10 cellular contexts compared by ENCODE assay signal in genomic region chr17:49456172-49456965, GRCh38. TPM values are rescaled to one million over a fixed set of nuclear protein-coding genes. Genes with fewer than 3 reads are reported as not detected.
DNase-seq lines count a peak whose midpoint lies in the region; ATAC-seq, FAIRE-seq and TF ChIP-seq lines count a peak whose summit lies in the region.
"Had no signal": no experiment of that assay in that cellular context is flagged by ENCODE, and none has a peak within 500 bp of the region (broad histone marks: within the 10 kb centered on the region; RNA-seq: fewer than 3 reads in every experiment).

No MANE protein-coding gene starts in this region.

- no peak overlapping the region for H3K4me3 ChIP-seq in K562

- H3K4me3 Mint-ChIP-seq in nephron: peak overlapping the region in 1 of 3 experiments; percentile 17
- H3K4me3 Mint-ChIP-seq: naive thymus-derived CD4-positive, alpha-beta T cell had no signal

- H3K79me2 ChIP-seq in K562 (ENCODE audit: control insufficient read depth, insufficient read depth, low read length): no peaks in the 10 kb centered on the region

- TF ChIP-seq POLR2A in K562 (conservative IDR thresholded peaks at IDR 0.05): no peak

- TF ChIP-seq EP300 in K562 (IDR thresholded peaks at IDR 0.05; ENCODE audit: low read length): no peak

- H3K27ac ChIP-seq in K562 (ENCODE audit: extremely low read depth, low read depth, low read length): no peak overlapping the region

- TF ChIP-seq RAD21 in K562 (CRISPR knock-in tag; conservative IDR thresholded peaks at IDR 0.05 in 1 of 2, IDR thresholded peaks at IDR 0.05 in 1 of 2): no peak

- H3K9me3 ChIP-seq in K562 (replicated peaks; ENCODE audit: control insufficient read depth, insufficient read depth, low read depth, low read length): no peaks in the 10 kb centered on the region

- intact Hi-C loops in K562 (cut with micrococcal nuclease): no loop called here

- no peaks in the 10 kb centered on the region for H3K9me3 Mint-ChIP-seq in nephron
- H3K9me3 Mint-ChIP-seq: naive thymus-derived CD4-positive, alpha-beta T cell had no signal

- no TSS peak for BruUV-seq in K562 (replicated peaks; lab: Mats Ljungman, UMichigan)

- POLR2A ChIA-PET in K562 (lab: Yijun Ruan, JAX): interaction anchor here (0.6 kb wide), 2 partner anchors 8 to 41 kb away, joined by 3 read pairs; no protein-coding TSS in a partner anchor

- H3K4me1 Mint-ChIP-seq in nephron: peaks cover 62% of the 10 kb centered on the region

- TF ChIP-seq CTCF in K562 (IDR thresholded peaks at IDR 0.05 in 2 of 3, conservative IDR thresholded peaks at IDR 0.05 in 1 of 3; ENCODE audit: insufficient read depth in 2 of 3, low read depth in 1 of 3, low read length in 3 of 3): no peak
- no peak for TF ChIP-seq CTCF in nephron (IDR thresholded peaks at IDR 0.05; ENCODE audit: unreplicated experiment in 3 of 3)

- no peaks in the 10 kb centered on the region for H3K36me3 ChIP-seq in K562 (ENCODE audit: control insufficient read depth, insufficient read depth, low read length)

- H3K4me2 ChIP-seq in K562 (ENCODE audit: insufficient read depth, low read length): no peak overlapping the region

- peaks cover 5% of the 10 kb centered on the region for H4K20me1 ChIP-seq in K562 (replicated peaks; ENCODE audit: control insufficient read depth, insufficient read depth, low read length)

- WGBS in K562 (ENCODE audit: insufficient coverage, low coverage, missing lambda C conversion rate): 0% methylated on average over 5 of the region's 5 CpGs

- ATAC-seq in K562: no peak
- ATAC-seq in HG03378 (IDR thresholded peaks at IDR 0.05; ENCODE audit: unreplicated experiment): no peak
- ATAC-seq: naive thymus-derived CD4-positive, alpha-beta T cell had no signal

- H3K27me3 Mint-ChIP-seq in nephron (ENCODE audit: low read depth): peaks cover 28% of the 10 kb centered on the region

- CTCF ChIA-PET in K562 (lab: Yijun Ruan, JAX; ENCODE audit: low intra/inter-chr PET ratio): no interaction called here

- DNase-seq in Daoy (ENCODE audit: low read depth) (peak; percentile 80), LHCN-M2 (ENCODE audit: low read depth) (peak; percentile 66), K562 (ENCODE audit: extremely low read depth in 1 of 4, low spot score in 3 of 4) (no peak), NCI-H1105 treated with DMSO at 0.1 percent for 48 hours (lab: John Stamatoyannopoulos, UW) (no peak), COR-L47 (lab: John Stamatoyannopoulos, UW) (no peak), NOMO-1 treated with dmso at 0.1 percent for 144 hours (lab: John Stamatoyannopoulos, UW; ENCODE audit: unreplicated experiment) (no peak)
- DNase-seq: naive thymus-derived CD4-positive, alpha-beta T cell; NCI-H446 treated with DMSO at 0.1 percent for 48 hours had no signal

- H2AFZ ChIP-seq in K562 (ENCODE audit: low read depth, low read length): no peak overlapping the region

- H3K9me1 ChIP-seq in K562 (ENCODE audit: control insufficient read depth, insufficient read depth, low read length): no peaks in the 10 kb centered on the region

- FAIRE-seq in K562 (lab: Jason Lieb, UNC): no peak

- no peak overlapping the region for H3K9ac ChIP-seq in K562 (ENCODE audit: insufficient read depth in 1 of 2, low read depth in 2 of 2, low read length in 2 of 2)

- peaks cover 47 to 73% of the 10 kb centered on the region in 2 experiments for H3K27me3 ChIP-seq in K562 (ENCODE audit: control insufficient read depth in 2 of 2, insufficient read depth in 2 of 2, low read length in 2 of 2)

- H3K27ac Mint-ChIP-seq in nephron: peak overlapping the region; percentile 93 to 97 (median 94)
- H3K27ac Mint-ChIP-seq: naive thymus-derived CD4-positive, alpha-beta T cell had no signal

- in situ Hi-C loops in K562 (cut with MboI): no loop called here

- no peaks in the 10 kb centered on the region for H3K36me3 Mint-ChIP-seq in nephron (ENCODE audit: low read depth)

- peaks cover 3 to 5% of the 10 kb centered on the region in 2 experiments; a peak in 3 of 5 replicates for H3K4me1 ChIP-seq in K562 (replicated peaks in 1 of 2; ENCODE audit: control insufficient read depth in 2 of 2, insufficient read depth in 2 of 2, low read length in 2 of 2)

TF ChIP-seq in K562, 482 proteins besides CTCF, POLR2A, EP300 and RAD21 (continues in another document):
- TF ChIP-seq RBM25 (IDR thresholded peaks at IDR 0.05; ENCODE audit: low read depth, low read length, severe bottlenecking) (peak; percentile 31), FOXK1 (CRISPR knock-in tag; IDR thresholded peaks at IDR 0.05; ENCODE audit: borderline replicate concordance) (no peak), ZNF696 (CRISPR knock-in tag; conservative IDR thresholded peaks at IDR 0.05) (no peak), ZFP36 (IDR thresholded peaks at IDR 0.05; ENCODE audit: low read depth, low read length, partially characterized antibody) (peak; percentile 89), ADNP (tag; IDR thresholded peaks at IDR 0.05) (no peak), BHLHE40 (IDR thresholded peaks at IDR 0.05; ENCODE audit: low read length) (0 out of 2 replicates have a peak, but pooled peaks have one; percentile 22)

RNA-seq across cellular contexts. Expression of gene NGFR, which starts 38.7 kb away (rescaled TPM):
- 0.34 and 1.1 TPM in 2 replicates for total RNA-seq in Daoy (2014; rRNA removed; shearing (Covaris generic))
- 25.4 and 40.2 TPM in 2 replicates for total RNA-seq in LHCN-M2 (2014; rRNA removed)
- 54.8 TPM for polyA plus RNA-seq in LHCN-M2 (2012)
- total RNA-seq in K562 (2011; cell fraction: chromatin; rRNA removed; ENCODE audit: low replicate concordance): 0.53 TPM in 1 of 2 replicates, not detected in the other
- total RNA-seq in K562 (2011; cell fraction: nucleolus; rRNA removed): 0.53 and 0.67 TPM in 2 replicates
- total RNA-seq in K562 (2011; cell fraction: nucleoplasm; rRNA removed): 0.29 and 0.46 TPM in 2 replicates
- total RNA-seq in K562 (2014; rRNA removed): 0.08 and 0.23 TPM in 2 replicates
- total RNA-seq in K562 (2014; rRNA removed; fragmentation: Illumina TruSeq; extraction: Trizol): not detected in 2 replicates
- not detected in 2 replicates for total RNA-seq in K562 (2015; rRNA removed; fragmentation: Illumina TruSeq; extraction: Trizol)
- total RNA-seq in K562 (2021): 0.09 and 0.11 TPM in 2 replicates
- polyA plus RNA-seq in K562 (2011; rRNA removed): 0.13 and 0.14 TPM in 2 replicates
- 0.16 and 0.18 TPM in 2 replicates for polyA plus RNA-seq in K562 (2011; cell fraction: cytosol; rRNA removed)
- polyA plus RNA-seq in K562 (2011; cell fraction: nucleus; rRNA removed): 0.06 and 0.11 TPM in 2 replicates
- polyA plus RNA-seq in K562 (2012): 0.03 and 0.22 TPM in 2 replicates
- polyA plus RNA-seq in K562 (2014; fragmentation: Illumina TruSeq; extraction: Trizol): 0.04 and 0.07 TPM in 2 replicates
- polyA plus RNA-seq in K562 (2014; fragmentation: Nextera tagmentation; extraction: Ambion mirVana): not detected
- 0.11 and 0.20 TPM in 2 replicates for polyA plus RNA-seq in K562 (2014; rRNA removed)
- polyA minus RNA-seq in K562 (2011; rRNA and poly(A)+ RNA removed): not detected in 2 replicates
- polyA minus RNA-seq in K562 (2011; cell fraction: cytosol; rRNA and poly(A)+ RNA removed): 0.73 TPM in 1 of 2 replicates, not detected in the other
- polyA minus RNA-seq in K562 (2011; cell fraction: nucleus; rRNA and poly(A)+ RNA removed): 0.13 TPM in 1 of 2 replicates, not detected in the other
- polyA plus RNA-seq: naive thymus-derived CD4-positive, alpha-beta T cell had no signal

RNA-seq across cellular contexts. Expression of gene PHB1, which starts 41.7 kb away (rescaled TPM):
- total RNA-seq in Daoy (2014; rRNA removed; shearing (Covaris generic)): 177 and 182 TPM in 2 replicates
- 201 TPM in 2 replicates for total RNA-seq in LHCN-M2 (2014; rRNA removed)
- 286 TPM for polyA plus RNA-seq in LHCN-M2 (2012)
- 85.2 and 139 TPM in 2 replicates for total RNA-seq in K562 (2011; cell fraction: chromatin; rRNA removed; ENCODE audit: low replicate concordance)
- 115 and 129 TPM in 2 replicates for total RNA-seq in K562 (2011; cell fraction: nucleolus; rRNA removed)
- 138 and 143 TPM in 2 replicates for total RNA-seq in K562 (2011; cell fraction: nucleoplasm; rRNA removed)
- 252 and 320 TPM in 2 replicates for total RNA-seq in K562 (2014; rRNA removed)
- total RNA-seq in K562 (2014; rRNA removed; fragmentation: Illumina TruSeq; extraction: Trizol): 307 and 349 TPM in 2 replicates
- 259 and 265 TPM in 2 replicates for total RNA-seq in K562 (2015; rRNA removed; fragmentation: Illumina TruSeq; extraction: Trizol)
- 447 and 460 TPM in 2 replicates for total RNA-seq in K562 (2021)
- 818 and 879 TPM in 2 replicates for polyA plus RNA-seq in K562 (2011; rRNA removed)
- polyA plus RNA-seq in K562 (2011; cell fraction: cytosol; rRNA removed): 709 and 767 TPM in 2 replicates
- polyA plus RNA-seq in K562 (2011; cell fraction: nucleus; rRNA removed): 244 and 297 TPM in 2 replicates
- 257 and 546 TPM in 2 replicates for polyA plus RNA-seq in K562 (2012)
- polyA plus RNA-seq in K562 (2014; fragmentation: Illumina TruSeq; extraction: Trizol): 486 and 570 TPM in 2 replicates
- 100 to 1,000 TPM; 191 to 412 TPM for polyA plus RNA-seq in K562 (2014; fragmentation: Nextera tagmentation; extraction: Ambion mirVana)
- polyA plus RNA-seq in K562 (2014; rRNA removed): 322 and 377 TPM in 2 replicates
- 533 and 763 TPM in 2 replicates for polyA minus RNA-seq in K562 (2011; rRNA and poly(A)+ RNA removed)
- 146 and 192 TPM in 2 replicates for polyA minus RNA-seq in K562 (2011; cell fraction: cytosol; rRNA and poly(A)+ RNA removed)
- 40.4 and 68.0 TPM in 2 replicates for polyA minus RNA-seq in K562 (2011; cell fraction: nucleus; rRNA and poly(A)+ RNA removed)

Comparison
In these comparisons a context has a peak if more than half of its experiments do, and no peak if none do; other contexts are left out.
1. DNase-seq: peak in Daoy (single experiment) and LHCN-M2 (single experiment); none in K562 (0 of 4), NCI-H1105 treated with DMSO at 0.1 percent for 48 hours (single experiment), COR-L47 (single experiment) and NOMO-1 treated with dmso at 0.1 percent for 144 hours (single experiment).
2. RNA of gene NGFR, which starts 38.7 kb away (total RNA-seq): 25.4 to 40.2 TPM in LHCN-M2; 0.34 to 1.1 TPM in Daoy and 0.08 to 0.67 TPM in K562; every median in the first group is over 10 times any median in the second.